ENCODE assay signal across 8 cellular contexts in genomic region chr9:98365227-98365669, GRCh38.
DNase-seq lines count a peak whose midpoint lies in the region; TF ChIP-seq lines count a peak whose summit lies in the region.

No MANE protein-coding gene starts in this region.

- H2BK12ac ChIP-seq in neuronal stem cell (ENCODE audit: low read length): no peak overlapping the region

- TF ChIP-seq CTCF in AG04450 (IDR thresholded peaks at IDR 0.05; ENCODE audit: low read depth, low read length) (peak; percentile 53), GM06990 (IDR thresholded peaks at IDR 0.05; ENCODE audit: insufficient read depth, low read length, poor library complexity, severe bottlenecking) (peak; percentile 52), glutamatergic neuron (IDR thresholded peaks at IDR 0.05; ENCODE audit: partially characterized antibody, unreplicated experiment) (peak; percentile 75)

- H3K4me3 Mint-ChIP-seq in glutamatergic neuron (ENCODE audit: unreplicated experiment): no peak overlapping the region

- CTCF ChIA-PET in AG04450 (lab: Charles Lee): interaction anchor here (0.6 to 3.4 kb wide), 4 partner anchors 11 to 410 kb away, joined by 3 to 18 read pairs (median 3); no protein-coding TSS in a partner anchor

- H3K27me3 Mint-ChIP-seq in glutamatergic neuron (ENCODE audit: unreplicated experiment): peaks cover 8% of the 10 kb centered on the region

- H3K23ac ChIP-seq in neuronal stem cell (ENCODE audit: low read depth, low read length, poor library complexity): no peak overlapping the region

- H3K4ac ChIP-seq in neuronal stem cell (ENCODE audit: low read length): no peak overlapping the region

- H2AK5ac ChIP-seq in neuronal stem cell (ENCODE audit: low read depth, low read length): no peak overlapping the region

- no peak overlapping the region for H4K8ac ChIP-seq in neuronal stem cell (ENCODE audit: low read depth, low read length)

- no peak overlapping the region for H3K4me3 ChIP-seq in AG04450 (ENCODE audit: low read depth, low read length)
- no peak overlapping the region for H3K4me3 ChIP-seq in GM06990 (replicated peaks; ENCODE audit: low read depth, low read length)
- no peak overlapping the region for H3K4me3 ChIP-seq in SJCRH30
- no peak overlapping the region for H3K4me3 ChIP-seq in neuronal stem cell (ENCODE audit: low read length in 2 of 2)

- no peak for DNase-seq in AG04450 (ENCODE audit: low read depth, low spot score)
- no peak for DNase-seq in GM06990 (ENCODE audit: extremely low read depth, insufficient read length)
- DNase-seq in SJCRH30: peak; percentile 24 to 48
- no peak for DNase-seq in glutamatergic neuron
- no peak for DNase-seq in neuronal stem cell (ENCODE audit: low spot score)
- no peak for DNase-seq in kidney glomerular epithelial cell (lab: John Stamatoyannopoulos, UW)
- DNase-seq in stimulated activated naive CD4-positive, alpha-beta T cell treated with Interleukin-2 at 50 U/mL for 16 hours (lab: John Stamatoyannopoulos, UW): no peak
- no peak for DNase-seq in NCI-H510A (lab: John Stamatoyannopoulos, UW)

- no peak overlapping the region for H3K14ac ChIP-seq in neuronal stem cell (ENCODE audit: low read length)

- H3K79me1 ChIP-seq in neuronal stem cell (ENCODE audit: low read depth, low read length): no peaks in the 10 kb centered on the region

- H3K9me3 ChIP-seq in AG04450 (ENCODE audit: control insufficient read depth, insufficient read depth, low read length) (peaks cover 4% of the 10 kb centered on the region; the same call in 1 of the 2 replicates), SJCRH30 (replicated peaks) (peaks cover 7% of the 10 kb centered on the region), neuronal stem cell (replicated peaks in 1 of 2; ENCODE audit: control insufficient read depth in 2 of 2, insufficient read depth in 1 of 2, low read depth in 1 of 2, low read length in 2 of 2) (peaks cover 4 to 10% of the 10 kb centered on the region in 2 donors)

- no peak overlapping the region for H3K27ac Mint-ChIP-seq in glutamatergic neuron (ENCODE audit: unreplicated experiment)

- peaks cover 34% of the 10 kb centered on the region for H3K36me3 Mint-ChIP-seq in glutamatergic neuron (ENCODE audit: unreplicated experiment)

- no CpG with 5 or more reads among the region's 1 CpG for WGBS in neuronal stem cell (ENCODE audit: extremely low coverage in 2 of 2, insufficient read length in 2 of 2, insufficient replicate concordance in 1 of 2), 2 donors

- no peaks in the 10 kb centered on the region for H3K27me3 ChIP-seq in AG04450 (ENCODE audit: control insufficient read depth, insufficient read depth, low read length)
- H3K27me3 ChIP-seq in GM06990 (replicated peaks; ENCODE audit: control insufficient read depth, insufficient read depth, low read length): peaks cover 2% of the 10 kb centered on the region
- H3K27me3 ChIP-seq in SJCRH30: peaks cover 16% of the 10 kb centered on the region
- peaks cover 0 to 11% (median 2%) of the 10 kb centered on the region in 3 experiments for H3K27me3 ChIP-seq in neuronal stem cell (ENCODE audit: control insufficient read depth in 3 of 3, insufficient read depth in 3 of 3, low read depth in 1 of 3, low read length in 3 of 3)

- H2BK120ac ChIP-seq in neuronal stem cell (ENCODE audit: low read depth, low read length): no peak overlapping the region

- H4K91ac ChIP-seq in neuronal stem cell (ENCODE audit: low read depth, low read length, poor library complexity): no peak overlapping the region

- peaks cover 12% of the 10 kb centered on the region for H3K9me3 Mint-ChIP-seq in glutamatergic neuron (ENCODE audit: unreplicated experiment)

- H2BK5ac ChIP-seq in neuronal stem cell (ENCODE audit: low read length): no peak overlapping the region

- no peak overlapping the region for H3K27ac ChIP-seq in AG04450 (ENCODE audit: low read depth, low read length)
- H3K27ac ChIP-seq in SJCRH30: no peak overlapping the region
- no peak overlapping the region for H3K27ac ChIP-seq in neuronal stem cell (replicated peaks; ENCODE audit: low read length)

- H3K4me2 ChIP-seq in neuronal stem cell (ENCODE audit: insufficient read depth, low read length, poor library complexity, severe bottlenecking): no peak overlapping the region

- H3K36me3 ChIP-seq in GM06990 (ENCODE audit: control insufficient read depth, insufficient read depth, low read length) (no peaks in the 10 kb centered on the region), SJCRH30 (no peaks in the 10 kb centered on the region), neuronal stem cell (replicated peaks in 1 of 2; ENCODE audit: control insufficient read depth in 2 of 2, insufficient read depth in 2 of 2, low read length in 2 of 2) (no peaks in the 10 kb centered on the region)

- peaks cover 29% of the 10 kb centered on the region for H3K4me1 Mint-ChIP-seq in glutamatergic neuron (ENCODE audit: low read depth, unreplicated experiment)

- POLR2A ChIA-PET in AG04450 (lab: Yijun Ruan, JAX): interaction anchor here (0.6 kb wide), 1 partner anchor 9 kb away, joined by 5 read pairs; no protein-coding TSS in a partner anchor

- H2AFZ ChIP-seq in neuronal stem cell (ENCODE audit: low read length): no peak overlapping the region

- H3K18ac ChIP-seq in neuronal stem cell (ENCODE audit: low read length): no peak overlapping the region

- no peak overlapping the region for H3K9ac ChIP-seq in neuronal stem cell (ENCODE audit: low read depth, low read length, poor library complexity)

- H3K4me1 ChIP-seq in SJCRH30: no peaks in the 10 kb centered on the region
- no peaks in the 10 kb centered on the region for H3K4me1 ChIP-seq in neuronal stem cell (ENCODE audit: control insufficient read depth in 2 of 2, insufficient read depth in 1 of 2, low read depth in 1 of 2, low read length in 2 of 2)

- H2BK15ac ChIP-seq in neuronal stem cell (ENCODE audit: low read length): no peak overlapping the region

Comparison
In these comparisons a context has a peak if more than half of its experiments do, and no peak if none do; other contexts are left out.
1. DNase-seq: peak in SJCRH30 (2 of 2); none in AG04450 (single experiment), GM06990 (single experiment), glutamatergic neuron (single experiment), neuronal stem cell (single experiment), kidney glomerular epithelial cell (single experiment), stimulated activated naive CD4-positive, alpha-beta T cell treated with Interleukin-2 at 50 U/mL for 16 hours (single experiment) and NCI-H510A (single experiment).
2. Peak in every context shown above with its lines, with median percentiles within 50 percentile points of each other: CTCF ChIP-seq.